Comparison of ENCODE assay signal across 29 cellular contexts in the genomic region with DNA sequence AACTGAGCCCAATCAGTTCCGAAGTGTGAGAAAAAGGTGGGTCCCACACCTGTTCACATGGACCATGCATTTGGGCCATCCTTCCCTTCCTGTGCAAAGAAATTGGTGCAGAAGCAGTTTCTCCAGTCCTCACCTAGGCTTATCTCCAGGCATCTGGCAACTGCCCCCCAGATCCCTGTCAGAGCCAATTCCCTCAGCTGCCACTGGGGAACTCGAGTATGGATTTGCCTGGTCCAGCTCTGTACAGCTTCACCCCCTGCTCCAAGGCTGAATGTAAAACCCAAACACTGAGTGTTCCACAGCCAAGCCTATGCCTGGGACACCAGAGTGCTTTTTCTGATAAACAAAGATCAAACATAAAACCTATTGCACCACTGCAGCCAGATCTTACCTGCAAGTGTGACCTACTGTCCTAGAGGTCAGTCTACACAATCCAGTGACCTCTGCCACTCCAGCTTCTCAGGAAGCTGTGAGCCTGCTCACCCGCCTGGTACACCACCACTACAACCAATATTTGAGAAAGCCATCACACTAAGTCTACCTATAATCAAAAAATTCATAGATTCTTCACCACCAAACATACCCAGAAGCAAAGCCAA.
"Had no signal": no experiment of that assay in that cellular context is flagged by ENCODE, and none has a peak within 500 bp of the region (broad histone marks: within the 10 kb centered on the region; RNA-seq: fewer than 3 reads in every experiment).

No MANE protein-coding gene starts in this region.

- H3K36me3 ChIP-seq: brain microvascular endothelial cell, MG63, SJCRH30 had no signal

- DNase-seq: activated B cell treated with CpG ODN at 0.5 μM for 24 hours; activated CD4-positive, alpha-beta memory T cell treated with anti-CD3 and anti-CD28 coated beads for 36 hours; activated CD4-positive, alpha-beta T cell treated with anti-CD3 and anti-CD28 coated beads for 4 hours; activated CD4-positive, alpha-beta T cell treated with anti-CD3 and anti-CD28 coated beads, Interleukin-2, amount 50 U/mL, for 1 hour; activated CD4-positive, CD25-positive, alpha-beta regulatory T cell treated with anti-CD3 and anti-CD28 coated beads, Interleukin-2, amount 50 U/mL, for 72 hours; activated CD8-positive, alpha-beta memory T cell treated with anti-CD3 and anti-CD28 coated beads, Interleukin-2, amount 50 U/mL, for 4 hours; activated effector memory CD4-positive, alpha-beta T cell treated with Interleukin-2 at 50 U/mL for 16 hours; activated naive CD4-positive, alpha-beta T cell treated with anti-CD3 and anti-CD28 coated beads, Interleukin-2, amount 10 ng/mL, durations not matched to agents 7 days and 5 days; activated naive CD8-positive, alpha-beta T cell treated with anti-CD3 and anti-CD28 coated beads for 36 hours; activated T-cell treated with anti-CD3 and anti-CD28 coated beads, Interleukin-2, amount 50 U/mL, for 48 hours; amniotic stem cell; aorta; brain microvascular endothelial cell; Kasumi-1; KG1; MG63; NCI-H1048; NCI-H1105 treated with DMSO at 0.1 percent for 48 hours; NCI-H1436; NCI-H1694; NCI-H1930; NCI-H345; NCI-H524 treated with DMSO at 0.1 percent for 48 hours; SHP77; SJCRH30 had no signal

- H3K27ac Mint-ChIP-seq: activated B cell treated with CpG ODN at 0.5 μM for 24 hours; activated CD4-positive, alpha-beta memory T cell treated with anti-CD3 and anti-CD28 coated beads for 36 hours; activated naive CD4-positive, alpha-beta T cell treated with anti-CD3 and anti-CD28 coated beads, Interleukin-2, amount 10 ng/mL, durations not matched to agents 7 days and 5 days; activated naive CD8-positive, alpha-beta T cell treated with anti-CD3 and anti-CD28 coated beads for 36 hours; T-helper 1 cell treated with Interleukin-12 subunit alpha and Interleukin-12 subunit beta and Interleukin-4 antibody, amounts not matched to agents 30 μg/mL and 1 μg/mL, for 36 hours; T-helper 2 cell treated with Interferon-gamma antibody and Interleukin-4, amounts not matched to agents 5 μg/mL and 100 μg/mL, for 36 hours had no signal

- H3K9me3 ChIP-seq: MG63, SJCRH30 had no signal

- H3K27ac ChIP-seq: brain microvascular endothelial cell, SJCRH30, SK-N-MC had no signal

- H3K4me3 ChIP-seq: MG63, SJCRH30, SK-N-MC had no signal

- H3K4me3 Mint-ChIP-seq: activated B cell treated with CpG ODN at 0.5 μM for 24 hours; activated CD4-positive, alpha-beta memory T cell treated with anti-CD3 and anti-CD28 coated beads for 36 hours; activated naive CD4-positive, alpha-beta T cell treated with anti-CD3 and anti-CD28 coated beads, Interleukin-2, amount 10 ng/mL, durations not matched to agents 7 days and 5 days; activated naive CD8-positive, alpha-beta T cell treated with anti-CD3 and anti-CD28 coated beads for 36 hours; T-helper 1 cell treated with Interleukin-12 subunit alpha and Interleukin-12 subunit beta and Interleukin-4 antibody, amounts not matched to agents 30 μg/mL and 1 μg/mL, for 36 hours; T-helper 2 cell treated with Interferon-gamma antibody and Interleukin-4, amounts not matched to agents 5 μg/mL and 100 μg/mL, for 36 hours had no signal

- H3K27me3 ChIP-seq: brain microvascular endothelial cell, MG63, SJCRH30 had no signal

- ATAC-seq: Panc1 had no signal

- H3K27me3 Mint-ChIP-seq: activated B cell treated with CpG ODN at 0.5 μM for 24 hours; activated CD4-positive, alpha-beta memory T cell treated with anti-CD3 and anti-CD28 coated beads for 36 hours; activated naive CD4-positive, alpha-beta T cell treated with anti-CD3 and anti-CD28 coated beads, Interleukin-2, amount 10 ng/mL, durations not matched to agents 7 days and 5 days; activated naive CD8-positive, alpha-beta T cell treated with anti-CD3 and anti-CD28 coated beads for 36 hours had no signal

- H3K36me3 Mint-ChIP-seq: activated CD4-positive, alpha-beta memory T cell treated with anti-CD3 and anti-CD28 coated beads for 36 hours; activated naive CD4-positive, alpha-beta T cell treated with anti-CD3 and anti-CD28 coated beads, Interleukin-2, amount 10 ng/mL, durations not matched to agents 7 days and 5 days; activated naive CD8-positive, alpha-beta T cell treated with anti-CD3 and anti-CD28 coated beads for 36 hours had no signal

- H3K4me1 Mint-ChIP-seq: activated B cell treated with CpG ODN at 0.5 μM for 24 hours; activated naive CD4-positive, alpha-beta T cell treated with anti-CD3 and anti-CD28 coated beads, Interleukin-2, amount 10 ng/mL, durations not matched to agents 7 days and 5 days; activated naive CD8-positive, alpha-beta T cell treated with anti-CD3 and anti-CD28 coated beads for 36 hours had no signal

- H3K4me1 ChIP-seq: SJCRH30 had no signal
